26 cellular contexts compared by ENCODE assay signal in genomic region chr17:78233678-78234077, GRCh38. TPM values are rescaled to one million over a fixed set of nuclear protein-coding genes. Genes with fewer than 3 reads are reported as not detected.
"Had no signal": no experiment of that assay in that cellular context is flagged by ENCODE, and none has a peak within 500 bp of the region (broad histone marks: within the 10 kb centered on the region; RNA-seq: fewer than 3 reads in every experiment).

No MANE protein-coding gene starts in this region.

- H3K27ac Mint-ChIP-seq: activated CD8-positive, alpha-beta T cell treated with anti-CD3 and anti-CD28 coated beads for 36 hours; activated naive CD8-positive, alpha-beta T cell treated with anti-CD3 and anti-CD28 coated beads, Interleukin-2, amount 10 ng/mL, durations not matched to agents 7 days and 5 days; activated T-cell treated with anti-CD3 and anti-CD28 coated beads, Interleukin-2, amount 50 U/mL, for 72 hours; T-helper 2 cell treated with Interferon-gamma antibody and Interleukin-4, amounts not matched to agents 5 μg/mL and 100 μg/mL, for 36 hours had no signal

- DNase-seq: activated CD4-positive, alpha-beta T cell treated with anti-CD3 and anti-CD28 coated beads for 4 hours; activated CD8-positive, alpha-beta memory T cell treated with anti-CD3 and anti-CD28 coated beads, Interleukin-2, amount 50 U/mL, for 4 hours; activated CD8-positive, alpha-beta T cell treated with anti-CD3 and anti-CD28 coated beads for 36 hours; activated naive CD4-positive, alpha-beta T cell treated with anti-CD3 and anti-CD28 coated beads, Interleukin-2, amount 50 U/mL, for 16 hours; activated naive CD8-positive, alpha-beta T cell treated with anti-CD3 and anti-CD28 coated beads, Interleukin-2, amount 10 ng/mL, durations not matched to agents 7 days and 5 days; activated T-cell treated with anti-CD3 and anti-CD28 coated beads, Interleukin-2, amount 50 U/mL, for 72 hours; body of pancreas; Kasumi-1; KBM-7; NCI-H1105 treated with DMSO at 0.1 percent for 48 hours; NCI-H1930; NCI-H2171; NCI-H226; NCI-H510A; NCI-H526 treated with DMSO at 0.1 percent for 48 hours; NCI-H82; SW 1271 had no signal

- ATAC-seq: activated CD4-positive, CD25-positive, alpha-beta regulatory T cell treated with anti-CD3 and anti-CD28 coated beads, Interleukin-2, amount 50 U/mL, for 24 hours; activated CD8-positive, alpha-beta T cell treated with anti-CD3 and anti-CD28 coated beads for 36 hours; activated T-cell treated with anti-CD3 and anti-CD28 coated beads, Interleukin-2, amount 50 U/mL, for 72 hours; body of pancreas; Right ventricle myocardium inferior; SK-N-SH treated with all-trans-retinoic acid at 6 μM for 48 hours had no signal

- H3K27ac ChIP-seq: ascending aorta, body of pancreas, SJSA1 had no signal

- H3K9me3 ChIP-seq: ascending aorta, body of pancreas, SJSA1 had no signal

- H3K4me3 Mint-ChIP-seq: activated CD8-positive, alpha-beta T cell treated with anti-CD3 and anti-CD28 coated beads for 36 hours; activated naive CD8-positive, alpha-beta T cell treated with anti-CD3 and anti-CD28 coated beads, Interleukin-2, amount 10 ng/mL, durations not matched to agents 7 days and 5 days; activated T-cell treated with anti-CD3 and anti-CD28 coated beads, Interleukin-2, amount 50 U/mL, for 72 hours; T-helper 2 cell treated with Interferon-gamma antibody and Interleukin-4, amounts not matched to agents 5 μg/mL and 100 μg/mL, for 36 hours had no signal

- H3K36me3 Mint-ChIP-seq: activated naive CD8-positive, alpha-beta T cell treated with anti-CD3 and anti-CD28 coated beads, Interleukin-2, amount 10 ng/mL, durations not matched to agents 7 days and 5 days had no signal

- H3K4me1 ChIP-seq: ascending aorta, body of pancreas, SJSA1 had no signal

- H3K9me3 Mint-ChIP-seq: activated CD8-positive, alpha-beta T cell treated with anti-CD3 and anti-CD28 coated beads for 36 hours; activated naive CD8-positive, alpha-beta T cell treated with anti-CD3 and anti-CD28 coated beads, Interleukin-2, amount 10 ng/mL, durations not matched to agents 7 days and 5 days; activated T-cell treated with anti-CD3 and anti-CD28 coated beads, Interleukin-2, amount 50 U/mL, for 72 hours; T-helper 2 cell treated with Interferon-gamma antibody and Interleukin-4, amounts not matched to agents 5 μg/mL and 100 μg/mL, for 36 hours had no signal

RNA-seq across cellular contexts. Expression of gene TMEM235, which starts 2.2 kb away (rescaled TPM):
- total RNA-seq: activated CD8-positive, alpha-beta T cell treated with anti-CD3 and anti-CD28 coated beads for 36 hours; activated naive CD8-positive, alpha-beta T cell treated with anti-CD3 and anti-CD28 coated beads, Interleukin-2, amount 10 ng/mL, durations not matched to agents 7 days and 5 days; activated T-cell treated with anti-CD3 and anti-CD28 coated beads, Interleukin-2, amount 50 U/mL, for 72 hours; ascending aorta; body of pancreas; bronchial epithelial cell; Right ventricle myocardium inferior; RPMI7951; SJSA1; T-helper 1 cell treated with Interleukin-12 subunit alpha and Interleukin-12 subunit beta and Interleukin-4 antibody, amounts not matched to agents 30 ng/mL and 1 ng/mL, for 36 hours had no signal

RNA-seq across cellular contexts. Expression of gene BIRC5, which starts 19.6 kb away (rescaled TPM):
- total RNA-seq: body of pancreas had no signal

RNA-seq across cellular contexts. Expression of gene TK1, which starts 46.8 kb away (rescaled TPM):
- total RNA-seq: ascending aorta had no signal
